In genomic region chr6:32666420-32667300, GRCh38 we compare ENCODE assay signal across 8 cellular contexts. TPM values are rescaled to one million over a fixed set of nuclear protein-coding genes. Genes with fewer than 3 reads are reported as not detected.
DNase-seq lines count a peak whose midpoint lies in the region; ATAC-seq and TF ChIP-seq lines count a peak whose summit lies in the region.

TSS of gene HLA-DQB1 (minus strand) at chr6:32666657. CDS start at chr6:32666607, 50 bp downstream.

- H3K36me3 ChIP-seq in ES-I3 (ENCODE audit: insufficient read depth, low read length) (no peaks in the 10 kb centered on the region), HUES6 (ENCODE audit: control insufficient read depth, insufficient read depth, low read length) (no peaks in the 10 kb centered on the region)

- peak within 1 kb of the TSS; percentile 59; the same call in 1 of the 2 replicates for H3K9ac ChIP-seq in ES-I3 (ENCODE audit: low read depth, low read length)
- H3K9ac ChIP-seq in HUES6 (ENCODE audit: low read length), result peak within 1 kb of the TSS; percentile 52

- H3K4me3 ChIP-seq in HUES6 (ENCODE audit: low read depth, low read length) (peak within 1 kb of the TSS; percentile 58), mononuclear cell (ENCODE audit: low read length) (peak within 1 kb of the TSS; percentile 59)

- H3K27ac ChIP-seq in HUES6 (ENCODE audit: low read depth, low read length), result no peak within 1 kb of the TSS

- H3K27me3 ChIP-seq in HUES6 (ENCODE audit: control insufficient read depth, insufficient read depth, low read length), result peaks cover 24% of the 10 kb centered on the region
- H3K27me3 ChIP-seq in mononuclear cell (ENCODE audit: insufficient read depth, low read length), result no peaks in the 10 kb centered on the region

- peak; percentile 75 for ATAC-seq in GM19468 (IDR thresholded peaks at IDR 0.05; ENCODE audit: extremely low read depth, unreplicated experiment)

- H3K27ac Mint-ChIP-seq in type B pancreatic cell, result peak within 1 kb of the TSS; percentile 7

- H3K4me1 ChIP-seq in ES-I3 (ENCODE audit: insufficient read depth, low read length), result 0 out of 2 replicates have a peak, but pooled peaks cover 4% of the 10 kb centered on the region
- H3K4me1 ChIP-seq in HUES6 (ENCODE audit: control insufficient read depth, insufficient read depth, low read length), result no peaks in the 10 kb centered on the region; the same call in none of the 2 replicates
- H3K4me1 ChIP-seq in mononuclear cell (ENCODE audit: insufficient read depth, low read length), result peaks cover 42% of the 10 kb centered on the region

- peak within 1 kb of the TSS; percentile 77 for H3K4me3 Mint-ChIP-seq in type B pancreatic cell

- H3K9me3 Mint-ChIP-seq in type B pancreatic cell, result no peaks in the 10 kb centered on the region

- DNase-seq in activated CD4-positive, CD25-positive, alpha-beta regulatory T cell treated with anti-CD3 and anti-CD28 coated beads, Interleukin-2, amount 50 U/mL, for 72 hours, result peak; percentile 39
- peak; percentile 32 for DNase-seq in effector CD4-positive, alpha-beta T cell
- DNase-seq in type B pancreatic cell (ENCODE audit: extremely low spot score, unreplicated experiment), result no peak
- no peak for DNase-seq in SKM-1 (lab: John Stamatoyannopoulos, UW; ENCODE audit: unreplicated experiment)

- no peak for TF ChIP-seq CTCF in type B pancreatic cell (conservative IDR thresholded peaks at IDR 0.05)

- H3K27me3 Mint-ChIP-seq in type B pancreatic cell, result peaks cover 75% of the 10 kb centered on the region

- H3K4me1 Mint-ChIP-seq in type B pancreatic cell (ENCODE audit: unreplicated experiment), result peaks cover 4% of the 10 kb centered on the region

- no peaks in the 10 kb centered on the region for H3K36me3 Mint-ChIP-seq in type B pancreatic cell

- H3K9me3 ChIP-seq in ES-I3 (ENCODE audit: control insufficient read depth, insufficient read depth, low read length) (no peaks in the 10 kb centered on the region), HUES6 (ENCODE audit: control insufficient read depth, insufficient read depth, low read depth, low read length) (no peaks in the 10 kb centered on the region), mononuclear cell (ENCODE audit: low read depth, low read length) (no peaks in the 10 kb centered on the region)

RNA-seq across cellular contexts. Expression of gene HLA-DQB1, which starts in this region (rescaled TPM):
- total RNA-seq in mononuclear cell, result 1.4 TPM
- total RNA-seq in type B pancreatic cell (ENCODE audit: low replicate concordance), result 5.1 and 12.8 TPM in 2 replicates

Comparison
In these comparisons a context has a peak if more than half of its experiments do, and no peak if none do; other contexts are left out.
1. DNase-seq: peak in activated CD4-positive, CD25-positive, alpha-beta regulatory T cell treated with anti-CD3 and anti-CD28 coated beads, Interleukin-2, amount 50 U/mL, for 72 hours (single experiment) and effector CD4-positive, alpha-beta T cell (single experiment); none in type B pancreatic cell (single experiment) and SKM-1 (single experiment).